In the genomic region with DNA sequence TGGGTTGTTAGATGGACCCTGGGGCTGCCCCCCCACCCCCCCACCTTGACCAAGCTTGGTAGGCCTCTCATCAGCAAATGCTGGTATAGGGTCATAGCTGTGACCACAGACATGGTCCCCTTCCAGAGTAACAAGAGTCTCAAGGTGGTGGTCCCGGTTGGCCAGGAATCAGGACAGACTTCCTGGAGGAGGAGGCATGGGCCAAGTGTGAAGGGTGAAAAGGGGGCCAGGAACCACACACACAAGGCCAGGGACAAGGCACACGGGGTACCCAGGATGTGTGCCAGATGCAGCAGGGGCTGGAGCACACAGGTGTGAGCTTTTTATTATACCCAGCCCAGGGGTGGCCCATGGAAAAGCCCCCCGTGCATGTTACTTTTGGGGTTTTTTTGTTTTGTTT, we compare ENCODE assay signal across 1 cellular context.
TF ChIP-seq lines count a peak whose summit lies in the region.

No MANE protein-coding gene starts in this region.

TF ChIP-seq in K562, 482 proteins besides CTCF, POLR2A, EP300 and RAD21:
- no peak for TF ChIP-seq SOX6 (IDR thresholded peaks at IDR 0.05)
- no peak for TF ChIP-seq ZNF79 (CRISPR knock-in tag; IDR thresholded peaks at IDR 0.05; ENCODE audit: low read depth)
- peak; percentile 88; the same call in 1 of the 2 replicates for TF ChIP-seq ZNF436 (CRISPR knock-in tag; IDR thresholded peaks at IDR 0.05)
- TF ChIP-seq CEBPB (tag; IDR thresholded peaks at IDR 0.05), result no peak
- no peak for TF ChIP-seq COPS2 (conservative IDR thresholded peaks at IDR 0.05)
- TF ChIP-seq ZNF197 (CRISPR knock-in tag; IDR thresholded peaks at IDR 0.05; ENCODE audit: low read depth), result no peak
- no peak for TF ChIP-seq U2AF1 (optimal IDR thresholded peaks at IDR 0.05; ENCODE audit: low read depth, low read length)
- peak; percentile 97 for TF ChIP-seq ZFP36 (IDR thresholded peaks at IDR 0.05; ENCODE audit: low read depth, low read length, partially characterized antibody)
- no peak for TF ChIP-seq PHB2 (IDR thresholded peaks at IDR 0.05; ENCODE audit: low read depth)
- TF ChIP-seq HOXB6 (CRISPR knock-in tag; IDR thresholded peaks at IDR 0.05; ENCODE audit: borderline replicate concordance), result no peak
- TF ChIP-seq POLR3G (IDR thresholded peaks at IDR 0.05; ENCODE audit: extremely low read depth, insufficient read length, insufficient replicate concordance), result no peak
- no peak for TF ChIP-seq ETV5 (CRISPR knock-in tag; IDR thresholded peaks at IDR 0.05; ENCODE audit: low read depth)
- TF ChIP-seq ZNF146 (CRISPR knock-in tag; IDR thresholded peaks at IDR 0.05; ENCODE audit: unreplicated experiment), result no peak
- TF ChIP-seq BCOR (IDR thresholded peaks at IDR 0.05), result peak; percentile 78
- no peak for TF ChIP-seq NFYB (IDR thresholded peaks at IDR 0.05; ENCODE audit: extremely low read depth, insufficient read length)
- no peak for TF ChIP-seq ZNF134 (CRISPR knock-in tag; conservative IDR thresholded peaks at IDR 0.05)
- peak; percentile 50; the same call in 1 of the 2 replicates for TF ChIP-seq ADNP (tag; IDR thresholded peaks at IDR 0.05)
- TF ChIP-seq TSC22D4 (tag; IDR thresholded peaks at IDR 0.05), result no peak
- peak in 1 of 2 experiments; percentile 18; a peak in 1 of 4 replicates for TF ChIP-seq RCOR1 (IDR thresholded peaks at IDR 0.05; ENCODE audit: borderline replicate concordance in 1 of 2, low read depth in 2 of 2, low read length in 2 of 2)
- TF ChIP-seq CBX8 (IDR thresholded peaks at IDR 0.05; ENCODE audit: borderline replicate concordance, extremely low read depth, low read depth, low read length, poor library complexity, severe bottlenecking), result no peak
- TF ChIP-seq ZNF695 (CRISPR knock-in tag; IDR thresholded peaks at IDR 0.05), result no peak
- TF ChIP-seq, protein P1, sequence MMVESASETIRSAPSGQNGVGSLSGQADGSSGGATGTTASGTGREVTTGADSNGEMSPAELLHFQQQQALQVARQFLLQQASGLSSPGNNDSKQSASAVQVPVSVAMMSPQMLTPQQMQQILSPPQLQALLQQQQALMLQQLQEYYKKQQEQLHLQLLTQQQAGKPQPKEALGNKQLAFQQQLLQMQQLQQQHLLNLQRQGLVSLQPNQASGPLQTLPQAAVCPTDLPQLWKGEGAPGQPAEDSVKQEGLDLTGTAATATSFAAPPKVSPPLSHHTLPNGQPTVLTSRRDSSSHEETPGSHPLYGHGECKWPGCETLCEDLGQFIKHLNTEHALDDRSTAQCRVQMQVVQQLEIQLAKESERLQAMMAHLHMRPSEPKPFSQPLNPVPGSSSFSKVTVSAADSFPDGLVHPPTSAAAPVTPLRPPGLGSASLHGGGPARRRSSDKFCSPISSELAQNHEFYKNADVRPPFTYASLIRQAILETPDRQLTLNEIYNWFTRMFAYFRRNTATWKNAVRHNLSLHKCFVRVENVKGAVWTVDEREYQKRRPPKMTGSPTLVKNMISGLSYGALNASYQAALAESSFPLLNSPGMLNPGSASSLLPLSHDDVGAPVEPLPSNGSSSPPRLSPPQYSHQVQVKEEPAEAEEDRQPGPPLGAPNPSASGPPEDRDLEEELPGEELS (CRISPR knock-in tag; IDR thresholded peaks at IDR 0.05; ENCODE audit: borderline replicate concordance), result no peak
